Comparison of ENCODE assay signal across 8 cellular contexts in genomic region chrX:41332988-41333743, GRCh38. TPM values are rescaled to one million over a fixed set of nuclear protein-coding genes. Genes with fewer than 3 reads are reported as not detected.
DNase-seq lines count a peak whose midpoint lies in the region; ATAC-seq and TF ChIP-seq lines count a peak whose summit lies in the region.

No MANE protein-coding gene starts in this region.

- peak; percentile 33 for ATAC-seq in GM19438 (IDR thresholded peaks at IDR 0.05; ENCODE audit: low read depth, unreplicated experiment)

- peak in 1 of 2 experiments; percentile 92 for DNase-seq in HL-60 (ENCODE audit: low read depth in 1 of 2, low spot score in 1 of 2)
- peak; percentile 72 for DNase-seq in NCI-H82 treated with DMSO at 0.1 percent for 48 hours (lab: John Stamatoyannopoulos, UW; ENCODE audit: unreplicated experiment)
- peak; percentile 73 to 75 for DNase-seq in activated CD8-positive, alpha-beta memory T cell treated with anti-CD3 and anti-CD28 coated beads for 1 hour (ENCODE audit: extremely low read depth in 1 of 2, low read depth in 1 of 2)
- peak; percentile 77 for DNase-seq in effector CD8-positive, alpha-beta T cell (lab: John Stamatoyannopoulos, UW)
- peak; percentile 87 to 97 for DNase-seq in lung microvascular endothelial cell (ENCODE audit: low read depth in 2 of 2)
- DNase-seq in stimulated activated CD4-positive, alpha-beta T cell treated with anti-CD3 and anti-CD28 coated beads, TNF-alpha, amount 100 ng/mL, for 48 hours (ENCODE audit: low read depth in 3 of 3): peak; percentile 61 to 89 (median 73)

- H3K4me3 ChIP-seq in HL-60 (replicated peaks; ENCODE audit: insufficient read depth, low read length): peak overlapping the region; percentile 69

- TF ChIP-seq CTCF in C4-2B (conservative IDR thresholded peaks at IDR 0.05): no peak
- TF ChIP-seq CTCF in HL-60 (IDR thresholded peaks at IDR 0.05; ENCODE audit: insufficient read depth, low read length): no peak

- peak overlapping the region; percentile 99 for H3K27ac ChIP-seq in C4-2B
- peak overlapping the region; percentile 100 for H3K27ac ChIP-seq in HL-60 (replicated peaks)

- no peaks in the 10 kb centered on the region for H3K27me3 ChIP-seq in HL-60 (ENCODE audit: insufficient read depth, poor library complexity, severe bottlenecking)

RNA-seq across cellular contexts. Expression of gene DDX3X, which starts 0.8 kb away (rescaled TPM):
- total RNA-seq in lung microvascular endothelial cell: 233 and 239 TPM in 2 replicates
